In the genomic region with DNA sequence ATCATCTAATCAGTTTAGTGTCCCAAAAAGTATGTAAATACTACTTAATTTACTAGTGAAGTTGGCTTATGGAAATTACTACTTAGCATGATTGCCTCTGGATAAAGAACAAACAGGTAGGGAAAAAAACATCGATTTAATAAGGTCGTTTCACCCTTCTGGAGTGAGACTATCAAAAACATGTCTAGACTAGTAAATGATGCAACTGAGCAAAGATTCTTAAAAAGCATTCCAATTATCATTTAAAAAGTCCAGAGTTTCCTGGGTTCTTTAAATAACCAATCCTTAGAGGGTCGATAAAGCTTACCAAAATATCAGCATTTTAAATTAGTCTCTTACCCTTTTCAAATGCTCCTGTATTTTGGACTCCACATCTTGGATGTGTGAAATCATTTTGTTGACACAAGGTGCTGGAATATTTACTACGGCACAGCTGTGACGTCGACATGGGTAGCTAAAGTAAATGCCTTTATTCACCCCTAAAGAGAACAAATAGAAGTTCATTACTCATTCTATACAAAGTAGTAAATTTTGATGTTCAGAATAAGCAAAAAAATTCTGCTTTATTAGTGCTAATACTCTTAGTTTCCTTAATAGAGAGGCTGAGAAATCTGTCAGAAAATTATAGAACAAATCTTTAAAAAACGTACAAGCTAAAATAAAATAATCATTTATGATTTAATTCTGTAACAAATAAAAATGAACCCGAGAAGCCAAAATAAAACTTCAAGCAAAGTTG, we compare ENCODE assay signal across 32 cellular contexts.
DNase-seq lines count a peak whose midpoint lies in the region; ATAC-seq and TF ChIP-seq lines count a peak whose summit lies in the region.
"Had no signal": no experiment of that assay in that cellular context is flagged by ENCODE, and none has a peak within 500 bp of the region (broad histone marks: within the 10 kb centered on the region; RNA-seq: fewer than 3 reads in every experiment).

No MANE protein-coding gene starts in this region.

- H3K27ac Mint-ChIP-seq in stimulated activated effector memory CD8-positive, alpha-beta T cell treated with anti-CD3 and anti-CD28 coated beads, Interleukin-12 subunit alpha, Interleukin-12 subunit beta, amount 100 ng/mL, for 72 hours, result no peak overlapping the region
- H3K27ac Mint-ChIP-seq: activated CD8-positive, alpha-beta T cell treated with anti-CD3 and anti-CD28 coated beads for 36 hours; activated naive CD8-positive, alpha-beta T cell; activated T-helper 17 cell treated with anti-CD3 and anti-CD28 coated beads, Interleukin-2, amount 50 U/mL, for 72 hours; CD4-positive, alpha-beta memory T cell; dendritic cell treated with granulocyte-macrophage colony-stimulating factor and Interleukin-4, amounts not matched to agents 40 ng/mL and 50 ng/mL, for 4 days; endodermal cell; nephron progenitor cell had no signal

- no peaks in the 10 kb centered on the region for H3K4me1 Mint-ChIP-seq in stimulated activated effector memory CD8-positive, alpha-beta T cell treated with anti-CD3 and anti-CD28 coated beads, Interleukin-12 subunit alpha, Interleukin-12 subunit beta, amount 100 ng/mL, for 72 hours
- H3K4me1 Mint-ChIP-seq: activated T-helper 17 cell treated with anti-CD3 and anti-CD28 coated beads, Interleukin-2, amount 50 U/mL, for 72 hours; CD4-positive, alpha-beta memory T cell; nephron progenitor cell had no signal

- no peak overlapping the region for H3K4me3 ChIP-seq in epithelial cell of esophagus (ENCODE audit: low read length)
- H3K4me3 ChIP-seq: esophagus squamous epithelium, ovary, Peyer's patch, smooth muscle cell, tibial artery had no signal

- DNase-seq in DMS53 (lab: John Stamatoyannopoulos, UW), result peak; percentile 79
- DNase-seq in NCI-H1417 (lab: John Stamatoyannopoulos, UW), result peak in 2 of 3 experiments; percentile 42 to 85
- DNase-seq in NCI-H748 (lab: John Stamatoyannopoulos, UW; ENCODE audit: unreplicated experiment), result peak; percentile 72
- DNase-seq in epithelial cell of esophagus (ENCODE audit: low read depth), result peak; percentile 66
- no peak for DNase-seq in stimulated activated effector memory CD8-positive, alpha-beta T cell treated with anti-CD3 and anti-CD28 coated beads, Interleukin-12 subunit alpha, Interleukin-12 subunit beta, amount 100 ng/mL, for 72 hours (ENCODE audit: low spot score in 2 of 2)
- DNase-seq in stimulated activated CD4-positive, alpha-beta T cell treated with anti-CD3 and anti-CD28 coated beads, Interleukin-2, amount 100 ng/mL, for 48 hours, result no peak
- no peak for DNase-seq in caudate nucleus (lab: John Stamatoyannopoulos, UW)
- DNase-seq: activated CD4-positive, CD25-positive, alpha-beta regulatory T cell treated with anti-CD3 and anti-CD28 coated beads, Interleukin-2, amount 50 U/mL, for 72 hours; activated CD8-positive, alpha-beta T cell treated with anti-CD3 and anti-CD28 coated beads for 36 hours; aorta; CD4-positive, alpha-beta memory T cell; central memory CD4-positive, alpha-beta T cell; endodermal cell; esophagus squamous epithelium; GF-D8; Kasumi-1; left cardiac atrium; MV-4-11; NCI-H1930; NCI-H446; nephron progenitor cell; ovary; Peyer's patch; stimulated activated CD4-positive, alpha-beta T cell treated with anti-CD3 and anti-CD28 coated beads, Interleukin-1b, Interleukin-23, amount 100 ng/mL, for 48 hours; tibial artery had no signal

- H3K9me3 Mint-ChIP-seq in stimulated activated effector memory CD8-positive, alpha-beta T cell treated with anti-CD3 and anti-CD28 coated beads, Interleukin-12 subunit alpha, Interleukin-12 subunit beta, amount 100 ng/mL, for 72 hours, result peaks cover 14% of the 10 kb centered on the region
- H3K9me3 Mint-ChIP-seq: activated T-helper 17 cell treated with anti-CD3 and anti-CD28 coated beads, Interleukin-2, amount 50 U/mL, for 72 hours; dendritic cell treated with granulocyte-macrophage colony-stimulating factor and Interleukin-4, amounts not matched to agents 40 ng/mL and 50 ng/mL, for 4 days; endodermal cell; nephron progenitor cell had no signal

- no peak for ATAC-seq in stimulated activated effector memory CD8-positive, alpha-beta T cell treated with anti-CD3 and anti-CD28 coated beads, Interleukin-12 subunit alpha, Interleukin-12 subunit beta, amount 100 ng/mL, for 72 hours
- no peak for ATAC-seq in GM21723 (IDR thresholded peaks at IDR 0.05; ENCODE audit: unreplicated experiment)
- ATAC-seq: activated CD8-positive, alpha-beta T cell treated with anti-CD3 and anti-CD28 coated beads for 36 hours; activated T-helper 17 cell treated with anti-CD3 and anti-CD28 coated beads, Interleukin-2, amount 50 U/mL, for 72 hours; HepG2; left cardiac atrium had no signal

- H3K36me3 Mint-ChIP-seq in stimulated activated effector memory CD8-positive, alpha-beta T cell treated with anti-CD3 and anti-CD28 coated beads, Interleukin-12 subunit alpha, Interleukin-12 subunit beta, amount 100 ng/mL, for 72 hours, result no peaks in the 10 kb centered on the region
- H3K36me3 Mint-ChIP-seq: activated naive CD8-positive, alpha-beta T cell; CD4-positive, alpha-beta memory T cell had no signal

- TF ChIP-seq CTCF in epithelial cell of esophagus (IDR thresholded peaks at IDR 0.05; ENCODE audit: insufficient read depth, low read depth, low read length, missing control alignments), result no peak

- no peak overlapping the region for H3K27ac ChIP-seq in caudate nucleus (ENCODE audit: low read depth, low read length)
- H3K27ac ChIP-seq: esophagus squamous epithelium, HL-60, ovary, Peyer's patch, tibial artery had no signal

- H3K4me3 Mint-ChIP-seq in stimulated activated effector memory CD8-positive, alpha-beta T cell treated with anti-CD3 and anti-CD28 coated beads, Interleukin-12 subunit alpha, Interleukin-12 subunit beta, amount 100 ng/mL, for 72 hours, result no peak overlapping the region
- H3K4me3 Mint-ChIP-seq: activated CD8-positive, alpha-beta T cell treated with anti-CD3 and anti-CD28 coated beads for 36 hours; activated naive CD8-positive, alpha-beta T cell; activated T-helper 17 cell treated with anti-CD3 and anti-CD28 coated beads, Interleukin-2, amount 50 U/mL, for 72 hours; CD4-positive, alpha-beta memory T cell; dendritic cell treated with granulocyte-macrophage colony-stimulating factor and Interleukin-4, amounts not matched to agents 40 ng/mL and 50 ng/mL, for 4 days; endodermal cell; nephron progenitor cell had no signal

Comparison
In these comparisons a context has a peak if more than half of its experiments do, and no peak if none do; other contexts are left out.
1. DNase-seq: peak in DMS53 (single experiment), NCI-H1417 (2 of 3), NCI-H748 (single experiment) and epithelial cell of esophagus (single experiment); none in stimulated activated effector memory CD8-positive, alpha-beta T cell treated with anti-CD3 and anti-CD28 coated beads, Interleukin-12 subunit alpha, Interleukin-12 subunit beta, amount 100 ng/mL, for 72 hours (0 of 2), stimulated activated CD4-positive, alpha-beta T cell treated with anti-CD3 and anti-CD28 coated beads, Interleukin-2, amount 100 ng/mL, for 48 hours (0 of 2) and caudate nucleus (0 of 61).